ENCODE assay signal across 27 cellular contexts in genomic region chr10:21359202-21359601, GRCh38.
"Had no signal": no experiment of that assay in that cellular context is flagged by ENCODE, and none has a peak within 500 bp of the region (broad histone marks: within the 10 kb centered on the region; RNA-seq: fewer than 3 reads in every experiment).

No MANE protein-coding gene starts in this region.

- H3K27ac ChIP-seq: breast epithelium, foreskin keratinocyte, heart left ventricle, left lung, tibial nerve had no signal

- H3K27me3 ChIP-seq: breast epithelium, foreskin keratinocyte, heart left ventricle, left lung, tibial nerve had no signal

- H3K4me3 ChIP-seq: breast epithelium, heart left ventricle, left lung, lung, tibial nerve had no signal

- ATAC-seq: activated naive CD8-positive, alpha-beta T cell treated with anti-CD3 and anti-CD28 coated beads, Interleukin-2, amount 50 U/mL, for 24 hours; activated T-cell treated with anti-CD3 and anti-CD28 coated beads, Interleukin-2, amount 50 U/mL, for 4 hours; activated T-helper 17 cell treated with anti-CD3 and anti-CD28 coated beads, Interleukin-2, amount 50 U/mL, for 72 hours; esophagus mucosa; foreskin keratinocyte; heart left ventricle; left lung; naive thymus-derived CD4-positive, alpha-beta T cell; right cardiac atrium; WTC11 had no signal

- H3K9me3 ChIP-seq: breast epithelium, heart left ventricle, left lung, tibial nerve had no signal

- DNase-seq: activated CD4-positive, alpha-beta memory T cell treated with anti-CD3 and anti-CD28 coated beads, Interleukin-2, amount 10 ng/mL, durations not matched to agents 7 days and 5 days; activated CD4-positive, alpha-beta T cell treated with anti-CD3 and anti-CD28 coated beads for 1 hour; activated CD4-positive, alpha-beta T cell treated with anti-CD3 and anti-CD28 coated beads, Interleukin-2, amount 10 ng/mL, durations not matched to agents 7 days and 5 days; activated gamma-delta T cell treated with Interleukin-2 at 50 U/mL for 16 hours; activated naive CD4-positive, alpha-beta T cell treated with anti-CD3 and anti-CD28 coated beads, Interleukin-2, amount 50 U/mL, for 16 hours; activated naive CD8-positive, alpha-beta T cell treated with anti-CD3 and anti-CD28 coated beads, Interleukin-2, amount 50 U/mL, for 24 hours; activated T-cell treated with anti-CD3 and anti-CD28 coated beads, Interleukin-2, amount 50 U/mL, for 4 hours; amygdala; central memory CD4-positive, alpha-beta T cell; endodermal cell; foreskin keratinocyte; heart left ventricle; hypothalamus; immature natural killer cell; left lung; naive thymus-derived CD4-positive, alpha-beta T cell; nucleus accumbens; right cardiac atrium; stimulated activated CD4-positive, alpha-beta T cell treated with anti-CD3 and anti-CD28 coated beads, Interleukin-2, amount 100 ng/mL, for 48 hours; stimulated activated naive CD4-positive, alpha-beta T cell treated with Interleukin-2 at 50 U/mL for 16 hours; T-helper 9 cell had no signal

- H3K36me3 ChIP-seq: breast epithelium, heart left ventricle, left lung, tibial nerve had no signal
